ENCODE assay signal across 9 cellular contexts in the genomic region with DNA sequence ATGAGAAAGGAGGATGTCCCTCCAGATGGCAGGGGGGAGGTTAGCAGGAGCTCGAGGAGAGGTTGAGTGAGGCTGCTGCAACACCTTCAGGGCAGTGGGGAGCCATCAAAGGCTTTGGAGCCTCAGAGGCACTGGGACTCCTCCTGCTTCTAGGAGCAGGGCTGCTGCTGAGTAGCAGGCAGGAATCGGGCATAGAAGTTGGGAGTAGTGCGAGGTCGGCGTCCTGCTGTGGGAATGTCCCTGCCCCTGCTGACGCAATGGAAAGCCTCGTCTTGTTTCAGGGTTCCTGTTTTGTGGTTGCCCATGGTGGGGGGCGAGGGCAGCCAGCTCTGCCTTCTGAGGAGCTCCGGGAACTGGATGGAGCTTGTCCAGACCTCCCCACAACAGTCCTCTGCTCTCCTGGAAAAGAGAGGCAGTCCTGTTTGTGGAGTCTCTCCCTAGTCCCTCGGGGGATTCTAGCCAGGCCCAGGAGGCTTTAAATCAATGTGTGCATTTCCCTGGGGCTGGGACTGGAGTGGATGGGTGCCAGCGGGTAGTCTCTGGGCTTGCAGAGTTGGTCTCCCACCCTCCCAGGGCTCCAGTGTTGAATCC.
DNase-seq lines count a peak whose midpoint lies in the region; ATAC-seq and TF ChIP-seq lines count a peak whose summit lies in the region.
"Had no signal": no experiment of that assay in that cellular context is flagged by ENCODE, and none has a peak within 500 bp of the region (broad histone marks: within the 10 kb centered on the region; RNA-seq: fewer than 3 reads in every experiment).

No MANE protein-coding gene starts in this region.

- H3K36me3 Mint-ChIP-seq in activated T-cell treated with anti-CD3 and anti-CD28 coated beads, Interleukin-2, amount 50 U/mL, for 4 hours (ENCODE audit: insufficient read depth): no peaks in the 10 kb centered on the region
- H3K36me3 Mint-ChIP-seq: CD4-positive, alpha-beta memory T cell had no signal

- H3K9me3 Mint-ChIP-seq in activated T-cell treated with anti-CD3 and anti-CD28 coated beads, Interleukin-2, amount 50 U/mL, for 4 hours: no peaks in the 10 kb centered on the region
- H3K9me3 Mint-ChIP-seq: CD4-positive, alpha-beta memory T cell had no signal

- H3K27me3 ChIP-seq in brain microvascular endothelial cell (replicated peaks) (no peaks in the 10 kb centered on the region), upper lobe of right lung (no peaks in the 10 kb centered on the region)

- H3K9me3 ChIP-seq in mucosa of descending colon (no peaks in the 10 kb centered on the region), upper lobe of right lung (no peaks in the 10 kb centered on the region)

- H3K4me1 ChIP-seq in mucosa of descending colon (ENCODE audit: low read depth): peaks cover 17% of the 10 kb centered on the region
- H3K4me1 ChIP-seq in upper lobe of right lung: peaks cover 74% of the 10 kb centered on the region

- in situ Hi-C loops in brain microvascular endothelial cell (cut with HindIII; ENCODE audit: low pct_ligation_motif_present, low sequenced_read_pairs): no loop called here

- no peak for ATAC-seq in activated T-cell treated with anti-CD3 and anti-CD28 coated beads, Interleukin-2, amount 50 U/mL, for 4 hours
- ATAC-seq in mucosa of descending colon (peak; percentile 15), upper lobe of right lung (peak; percentile 30), GM21717 (IDR thresholded peaks at IDR 0.05; ENCODE audit: unreplicated experiment) (no peak), GM19023 (IDR thresholded peaks at IDR 0.05; ENCODE audit: unreplicated experiment) (no peak)

- TF ChIP-seq CTCF in brain microvascular endothelial cell (IDR thresholded peaks at IDR 0.05; ENCODE audit: low read depth, low read length, missing control alignments) (no peak), mucosa of descending colon (IDR thresholded peaks at IDR 0.05) (no peak), upper lobe of right lung (IDR thresholded peaks at IDR 0.05) (no peak)

- H3K4me3 ChIP-seq in brain microvascular endothelial cell (ENCODE audit: low read depth, low read length) (no peak overlapping the region), mucosa of descending colon (no peak overlapping the region), upper lobe of right lung (no peak overlapping the region)

- intact Hi-C loops in mucosa of descending colon (cut with DNase I, micrococcal nuclease) (no loop called here), upper lobe of right lung (cut with DNase I) (no loop called here)

- no peak overlapping the region for H3K4me3 Mint-ChIP-seq in activated T-cell treated with anti-CD3 and anti-CD28 coated beads, Interleukin-2, amount 50 U/mL, for 4 hours

- peak; percentile 26 to 40 for DNase-seq in activated T-cell treated with anti-CD3 and anti-CD28 coated beads, Interleukin-2, amount 50 U/mL, for 48 hours
- no peak for DNase-seq in activated T-cell treated with anti-CD3 and anti-CD28 coated beads, Interleukin-2, amount 50 U/mL, for 4 hours
- DNase-seq in brain microvascular endothelial cell (peak; percentile 65), mucosa of descending colon (peak; percentile 56 to 82 (median 67)), upper lobe of right lung (peak; percentile 82), NCI-H1694 (lab: John Stamatoyannopoulos, UW) (no peak)
- DNase-seq: CD4-positive, alpha-beta memory T cell had no signal

- H3K27ac ChIP-seq in brain microvascular endothelial cell: peak overlapping the region; percentile 36
- H3K27ac ChIP-seq in upper lobe of right lung: peak overlapping the region; percentile 82

- H3K36me3 ChIP-seq in brain microvascular endothelial cell (replicated peaks): no peaks in the 10 kb centered on the region
- H3K36me3 ChIP-seq in mucosa of descending colon (ENCODE audit: low read depth): no peaks in the 10 kb centered on the region
- H3K36me3 ChIP-seq in upper lobe of right lung: no peaks in the 10 kb centered on the region

- peaks cover 62% of the 10 kb centered on the region for H3K4me1 Mint-ChIP-seq in activated T-cell treated with anti-CD3 and anti-CD28 coated beads, Interleukin-2, amount 50 U/mL, for 4 hours (ENCODE audit: low read depth)

- no peaks in the 10 kb centered on the region for H3K27me3 Mint-ChIP-seq in activated T-cell treated with anti-CD3 and anti-CD28 coated beads, Interleukin-2, amount 50 U/mL, for 4 hours (ENCODE audit: low read depth)
- H3K27me3 Mint-ChIP-seq: CD4-positive, alpha-beta memory T cell had no signal

Comparison
In these comparisons a context has a peak if more than half of its experiments do, and no peak if none do; other contexts are left out.
1. DNase-seq: peak in activated T-cell treated with anti-CD3 and anti-CD28 coated beads, Interleukin-2, amount 50 U/mL, for 48 hours (2 of 2), brain microvascular endothelial cell (single experiment), mucosa of descending colon (3 of 3) and upper lobe of right lung (single experiment); none in activated T-cell treated with anti-CD3 and anti-CD28 coated beads, Interleukin-2, amount 50 U/mL, for 4 hours (single experiment) and NCI-H1694 (single experiment).
2. ATAC-seq: peak in mucosa of descending colon (single experiment) and upper lobe of right lung (single experiment); none in activated T-cell treated with anti-CD3 and anti-CD28 coated beads, Interleukin-2, amount 50 U/mL, for 4 hours (0 of 2), GM21717 (single experiment) and GM19023 (single experiment).